ENCODE assay signal across 27 cellular contexts in genomic region chr20:54190200-54190599, GRCh38. TPM values are rescaled to one million over a fixed set of nuclear protein-coding genes. Genes with fewer than 3 reads are reported as not detected.
"Had no signal": no experiment of that assay in that cellular context is flagged by ENCODE, and none has a peak within 500 bp of the region (broad histone marks: within the 10 kb centered on the region; RNA-seq: fewer than 3 reads in every experiment).

No MANE protein-coding gene starts in this region.

- H3K27ac ChIP-seq: brain microvascular endothelial cell, VCaP had no signal

- H3K36me3 Mint-ChIP-seq: activated naive CD4-positive, alpha-beta T cell treated with anti-CD3 and anti-CD28 coated beads, Interleukin-2, amount 10 ng/mL, durations not matched to agents 7 days and 5 days; activated naive CD8-positive, alpha-beta T cell treated with anti-CD3 and anti-CD28 coated beads for 36 hours had no signal

- H3K36me3 ChIP-seq: brain microvascular endothelial cell had no signal

- DNase-seq: activated CD4-positive, alpha-beta T cell treated with anti-CD3 and anti-CD28 coated beads for 36 hours; activated CD4-positive, CD25-positive, alpha-beta regulatory T cell; activated CD8-positive, alpha-beta memory T cell treated with anti-CD3 and anti-CD28 coated beads, Interleukin-2, amount 50 U/mL, for 4 hours; activated CD8-positive, alpha-beta T cell treated with anti-CD3 and anti-CD28 coated beads for 36 hours; activated gamma-delta T cell treated with Interleukin-2 at 50 U/mL for 16 hours; activated naive CD4-positive, alpha-beta T cell treated with anti-CD3 and anti-CD28 coated beads, Interleukin-2, amount 10 ng/mL, durations not matched to agents 7 days and 5 days; activated naive CD8-positive, alpha-beta T cell treated with anti-CD3 and anti-CD28 coated beads for 36 hours; activated T-cell treated with anti-CD3 and anti-CD28 coated beads, Interleukin-2, amount 50 U/mL, for 72 hours; brain microvascular endothelial cell; IMR-90; Kasumi-1; KBM-7; NCI-H1048; NCI-H1930; NCI-H2171; NCI-H2227 treated with DMSO at 0.1 percent for 48 hours; NCI-H446 treated with DMSO at 0.1 percent for 48 hours; NCI-H524 treated with DMSO at 0.1 percent for 48 hours; NCI-H774; SHP77; T-helper 1 cell had no signal

- H3K4me3 Mint-ChIP-seq: activated CD4-positive, alpha-beta T cell treated with anti-CD3 and anti-CD28 coated beads for 36 hours; activated CD8-positive, alpha-beta T cell treated with anti-CD3 and anti-CD28 coated beads for 36 hours; activated naive CD4-positive, alpha-beta T cell treated with anti-CD3 and anti-CD28 coated beads, Interleukin-2, amount 10 ng/mL, durations not matched to agents 7 days and 5 days; activated naive CD8-positive, alpha-beta T cell treated with anti-CD3 and anti-CD28 coated beads for 36 hours; activated T-cell treated with anti-CD3 and anti-CD28 coated beads, Interleukin-2, amount 50 U/mL, for 72 hours had no signal

- H3K4me1 Mint-ChIP-seq: activated CD4-positive, alpha-beta T cell treated with anti-CD3 and anti-CD28 coated beads for 36 hours; activated naive CD4-positive, alpha-beta T cell treated with anti-CD3 and anti-CD28 coated beads, Interleukin-2, amount 10 ng/mL, durations not matched to agents 7 days and 5 days; activated naive CD8-positive, alpha-beta T cell treated with anti-CD3 and anti-CD28 coated beads for 36 hours had no signal

- H3K27me3 ChIP-seq: brain microvascular endothelial cell had no signal

- H3K27ac Mint-ChIP-seq: activated CD4-positive, alpha-beta T cell treated with anti-CD3 and anti-CD28 coated beads for 36 hours; activated CD8-positive, alpha-beta T cell treated with anti-CD3 and anti-CD28 coated beads for 36 hours; activated naive CD4-positive, alpha-beta T cell treated with anti-CD3 and anti-CD28 coated beads, Interleukin-2, amount 10 ng/mL, durations not matched to agents 7 days and 5 days; activated naive CD8-positive, alpha-beta T cell treated with anti-CD3 and anti-CD28 coated beads for 36 hours; activated T-cell treated with anti-CD3 and anti-CD28 coated beads, Interleukin-2, amount 50 U/mL, for 72 hours; activated T-helper 2 cell treated with anti-CD3 and anti-CD28 coated beads, Interferon-gamma antibody, Interleukin-2, Interleukin-4, amounts not matched to agents 10 μg/mL and 5 μg/mL and 100 μg/mL, durations not matched to agents 14 hours and 24 hours and 36 hours had no signal

- H3K9me3 Mint-ChIP-seq: activated CD8-positive, alpha-beta T cell treated with anti-CD3 and anti-CD28 coated beads for 36 hours; activated naive CD4-positive, alpha-beta T cell treated with anti-CD3 and anti-CD28 coated beads, Interleukin-2, amount 10 ng/mL, durations not matched to agents 7 days and 5 days; activated naive CD8-positive, alpha-beta T cell treated with anti-CD3 and anti-CD28 coated beads for 36 hours; activated T-cell treated with anti-CD3 and anti-CD28 coated beads, Interleukin-2, amount 50 U/mL, for 72 hours; activated T-helper 2 cell treated with anti-CD3 and anti-CD28 coated beads, Interferon-gamma antibody, Interleukin-2, Interleukin-4, amounts not matched to agents 10 μg/mL and 5 μg/mL and 100 μg/mL, durations not matched to agents 14 hours and 24 hours and 36 hours had no signal

RNA-seq across cellular contexts. Expression of gene CYP24A1, which starts 16.4 kb away (rescaled TPM):
- total RNA-seq: activated CD8-positive, alpha-beta T cell treated with anti-CD3 and anti-CD28 coated beads for 36 hours; activated naive CD8-positive, alpha-beta T cell treated with anti-CD3 and anti-CD28 coated beads for 36 hours; activated T-cell treated with anti-CD3 and anti-CD28 coated beads, Interleukin-2, amount 50 U/mL, for 72 hours; activated T-helper 2 cell treated with anti-CD3 and anti-CD28 coated beads, Interferon-gamma antibody, Interleukin-2, Interleukin-4, amounts not matched to agents 10 μg/mL and 5 μg/mL and 100 μg/mL, durations not matched to agents 14 hours and 24 hours and 36 hours; cardiac septum; IMR-90; OCI-LY7; SK-MEL-5; T-helper 2 cell treated with Interferon-gamma antibody and Interleukin-4, amounts not matched to agents 100 ng/mL and 5 ng/mL, for 36 hours had no signal
- polyA plus RNA-seq: IMR-90 had no signal
